9 cellular contexts compared by ENCODE assay signal in genomic region chr1:32462977-32463376, GRCh38. TPM values are rescaled to one million over a fixed set of nuclear protein-coding genes. Genes with fewer than 3 reads are reported as not detected.
"Had no signal": no experiment of that assay in that cellular context is flagged by ENCODE, and none has a peak within 500 bp of the region (broad histone marks: within the 10 kb centered on the region; RNA-seq: fewer than 3 reads in every experiment).

No MANE protein-coding gene starts in this region.

RNA-seq across cellular contexts. Expression of gene ZBTB8B, which starts 1.9 kb away (rescaled TPM):
- total RNA-seq: naive thymus-derived CD8-positive, alpha-beta T cell; natural killer cell; natural killer cell treated with Interleukin-12 subunit alpha and Interleukin-12 subunit beta and Interleukin-15 and Interleukin-18, amount 100 ng/mL, for 72 hours; posterior vena cava; psoas muscle; right lobe of liver; spleen had no signal
- polyA plus RNA-seq: naive thymus-derived CD4-positive, alpha-beta T cell; naive thymus-derived CD8-positive, alpha-beta T cell; smooth muscle cell had no signal
